Comparison of ENCODE assay signal across 15 cellular contexts in the genomic region with DNA sequence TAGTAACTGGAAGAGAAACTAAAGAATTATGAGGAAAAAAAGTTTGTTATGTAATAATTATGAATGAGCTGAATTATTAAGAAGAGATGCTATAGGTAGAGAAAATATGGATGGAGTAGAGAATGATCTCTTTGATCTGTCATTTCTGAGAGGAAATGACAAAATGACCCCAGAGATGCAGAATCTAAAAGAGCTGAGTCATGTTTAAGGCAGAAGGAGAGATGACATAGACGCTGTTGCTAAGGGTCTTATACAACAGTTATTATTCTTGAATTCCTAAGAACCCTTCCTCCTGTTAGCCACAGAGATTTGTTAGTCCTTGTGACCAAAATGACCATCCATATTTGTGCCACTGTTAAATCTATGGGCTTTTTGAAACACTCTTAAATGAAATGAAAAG. TPM values are rescaled to one million over a fixed set of nuclear protein-coding genes. Genes with fewer than 3 reads are reported as not detected.
A peak's percentile ranks its signal among the peaks of the same experiment; 100 is the strongest.
DNase-seq lines count a peak whose midpoint lies in the region; FAIRE-seq and TF ChIP-seq lines count a peak whose summit lies in the region.
"Had no signal": no experiment of that assay in that cellular context is flagged by ENCODE, and none has a peak within 500 bp of the region (broad histone marks: within the 10 kb centered on the region; RNA-seq: fewer than 3 reads in every experiment).

No MANE protein-coding gene starts in this region.

- TF ChIP-seq RAD21 in H1 (IDR thresholded peaks at IDR 0.05 in 1 of 2, conservative IDR thresholded peaks at IDR 0.05 in 1 of 2; ENCODE audit: low read depth in 2 of 2, low read length in 2 of 2) = no peak

- H3K36me3 ChIP-seq in H1 (ENCODE audit: control insufficient read depth in 2 of 4, insufficient read depth in 4 of 4, low read length in 3 of 4) = no peaks in the 10 kb centered on the region

- TF ChIP-seq CTCF in NB4 (IDR thresholded peaks at IDR 0.05; ENCODE audit: low read depth, low read length) (no peak), H1 (IDR thresholded peaks at IDR 0.05; ENCODE audit: control extremely low read depth in 1 of 3, insufficient read depth in 1 of 3, low read depth in 1 of 3, low read length in 3 of 3) (no peak), neural crest cell (conservative IDR thresholded peaks at IDR 0.05) (no peak)

- H3K27ac Mint-ChIP-seq in neural crest cell (ENCODE audit: unreplicated experiment) = peak overlapping the region; percentile 53
- H3K27ac Mint-ChIP-seq in T-helper 2 cell treated with Interferon-gamma antibody and Interleukin-4, amounts not matched to agents 5 μg/mL and 100 μg/mL, for 36 hours = no peak overlapping the region
- H3K27ac Mint-ChIP-seq: CD14-positive monocyte; CD8-positive, alpha-beta T cell; HFFc6; IgD-negative memory B cell had no signal

- no peak overlapping the region for H2BK15ac ChIP-seq in H1 (ENCODE audit: low read length)

- peaks cover 0 to 12% (median 4%) of the 10 kb centered on the region in 4 experiments; a peak in 4 of 7 replicates for H3K4me1 ChIP-seq in H1 (replicated peaks in 1 of 4; ENCODE audit: control insufficient read depth in 3 of 4, insufficient read depth in 4 of 4, low read length in 3 of 4)

- no peak overlapping the region for H3K27ac ChIP-seq in H1 (ENCODE audit: low read depth, low read length)
- H3K27ac ChIP-seq: HL-60 had no signal

- H3K4me1 Mint-ChIP-seq in neural crest cell = no peaks in the 10 kb centered on the region
- no peaks in the 10 kb centered on the region for H3K4me1 Mint-ChIP-seq in T-helper 2 cell treated with Interferon-gamma antibody and Interleukin-4, amounts not matched to agents 5 μg/mL and 100 μg/mL, for 36 hours (ENCODE audit: low read depth)
- H3K4me1 Mint-ChIP-seq: CD14-positive monocyte, IgD-negative memory B cell had no signal

- no peak for TF ChIP-seq EP300 in H1 (IDR thresholded peaks at IDR 0.05; ENCODE audit: borderline replicate concordance in 1 of 2, low read depth in 2 of 2, low read length in 2 of 2)

- no peak overlapping the region for H3K4me2 ChIP-seq in H1 (ENCODE audit: insufficient read depth in 1 of 2, low read depth in 2 of 2, low read length in 2 of 2)

- no peak overlapping the region for H2BK5ac ChIP-seq in H1 (ENCODE audit: low read depth, low read length)

- H3K9ac ChIP-seq in H1 (replicated peaks in 1 of 4; ENCODE audit: extremely low read depth in 1 of 4, low read depth in 3 of 4, low read length in 3 of 4) = no peak overlapping the region

- H4K8ac ChIP-seq in H1 (ENCODE audit: extremely low read depth, insufficient read depth, low read length) = no peak overlapping the region

- no peaks in the 10 kb centered on the region for H3K23me2 ChIP-seq in H1 (ENCODE audit: low read depth, low read length)

- 95% methylated on average over 1 of the region's 1 CpG; no CpG with 5 or more reads in 1 of the 2 experiments for WGBS in H1 (ENCODE audit: extremely low coverage in 1 of 2, insufficient coverage in 1 of 2, insufficient read length in 1 of 2, insufficient replicate concordance in 2 of 2, low coverage in 1 of 2, low lambda C conversion rate in 2 of 2, missing lambda C conversion rate in 1 of 2), 2 experiments

- H3K79me2 ChIP-seq in H1 (ENCODE audit: control insufficient read depth in 1 of 2, insufficient read depth in 2 of 2, low read length in 2 of 2) = no peaks in the 10 kb centered on the region

- H2AFZ ChIP-seq in H1 (ENCODE audit: low read length) = no peak overlapping the region

- TF ChIP-seq POLR2A in NB4 (IDR thresholded peaks at IDR 0.05; ENCODE audit: extremely low read depth, insufficient read length) (no peak), H1 (IDR thresholded peaks at IDR 0.05; ENCODE audit: control extremely low read depth in 1 of 2, low read depth in 2 of 2, low read length in 2 of 2) (no peak)

- H3K9me3 Mint-ChIP-seq in neural crest cell = no peaks in the 10 kb centered on the region
- H3K9me3 Mint-ChIP-seq in T-helper 2 cell treated with Interferon-gamma antibody and Interleukin-4, amounts not matched to agents 5 μg/mL and 100 μg/mL, for 36 hours = no peaks in the 10 kb centered on the region
- H3K9me3 Mint-ChIP-seq: CD14-positive monocyte; CD8-positive, alpha-beta T cell; HFFc6; IgD-negative memory B cell had no signal

- H4K91ac ChIP-seq in H1 (replicated peaks; ENCODE audit: insufficient read length, low read length) = no peak overlapping the region

- no peak overlapping the region for H3K4me3 ChIP-seq in NB4 (ENCODE audit: low read depth, low read length)
- H3K4me3 ChIP-seq in H1 (ENCODE audit: extremely low read depth in 1 of 4, insufficient read depth in 2 of 4, low read depth in 3 of 4, low read length in 4 of 4) = no peak overlapping the region

- no peak overlapping the region for H2BK120ac ChIP-seq in H1 (replicated peaks; ENCODE audit: low read depth, low read length)

- no peak overlapping the region for H4K5ac ChIP-seq in H1 (ENCODE audit: insufficient read length, low read depth, low read length)

- H3K27me3 ChIP-seq in H1 (replicated peaks in 1 of 4; ENCODE audit: control insufficient read depth in 3 of 4, extremely low read depth in 1 of 4, insufficient read depth in 3 of 4, low read length in 3 of 4) = no peaks in the 10 kb centered on the region

- H3K23ac ChIP-seq in H1 (ENCODE audit: insufficient read length) = no peak overlapping the region

- DNase-seq in HT1080 (ENCODE audit: low read depth) = peak; percentile 42
- peak; percentile 4 for DNase-seq in NB4 (ENCODE audit: low read depth)
- DNase-seq in H1 (ENCODE audit: low read depth in 1 of 2, low spot score in 2 of 2) = no peak
- no peak for DNase-seq in neural crest cell (ENCODE audit: low read depth, low spot score)
- DNase-seq in nucleus accumbens (lab: John Stamatoyannopoulos, UW) = no peak
- no peak for DNase-seq in NCI-H2107 (lab: John Stamatoyannopoulos, UW)
- DNase-seq in T-helper 2 cell treated with Interferon-gamma antibody and Interleukin-4, amounts not matched to agents 5 μg/mL and 100 μg/mL, for 36 hours (ENCODE audit: low spot score) = no peak
- DNase-seq: CD8-positive, alpha-beta T cell; COR-L47; HCEC 1CT; HFFc6 had no signal

- H2AK5ac ChIP-seq in H1 (ENCODE audit: low read depth, low read length) = no peak overlapping the region

- H3K18ac ChIP-seq in H1 (ENCODE audit: extremely low read depth, low read length) = no peak overlapping the region

- H3K36me3 Mint-ChIP-seq in neural crest cell (ENCODE audit: low read depth) = no peaks in the 10 kb centered on the region
- H3K36me3 Mint-ChIP-seq in T-helper 2 cell treated with Interferon-gamma antibody and Interleukin-4, amounts not matched to agents 5 μg/mL and 100 μg/mL, for 36 hours (ENCODE audit: low read depth) = no peaks in the 10 kb centered on the region
- H3K36me3 Mint-ChIP-seq: CD14-positive monocyte; CD8-positive, alpha-beta T cell; IgD-negative memory B cell had no signal

- no peak overlapping the region for H2BK12ac ChIP-seq in H1 (ENCODE audit: low read depth, low read length)

- no peak overlapping the region for H3K4me3 Mint-ChIP-seq in neural crest cell
- H3K4me3 Mint-ChIP-seq in T-helper 2 cell treated with Interferon-gamma antibody and Interleukin-4, amounts not matched to agents 5 μg/mL and 100 μg/mL, for 36 hours = no peak overlapping the region
- H3K4me3 Mint-ChIP-seq: CD14-positive monocyte; CD8-positive, alpha-beta T cell; HFFc6; IgD-negative memory B cell had no signal

- H3K4ac ChIP-seq in H1 (replicated peaks; ENCODE audit: insufficient read length, low read depth, low read length) = no peak overlapping the region

- H4K20me1 ChIP-seq in H1 (replicated peaks in 1 of 2; ENCODE audit: control insufficient read depth in 1 of 2, insufficient read depth in 2 of 2, low read length in 2 of 2) = no peaks in the 10 kb centered on the region

- no peaks in the 10 kb centered on the region for H3K79me1 ChIP-seq in H1 (ENCODE audit: low read depth, low read length)

- POLR2A ChIA-PET in H1 (lab: Charles Lee; ENCODE audit: partially characterized antibody) = no interaction called here

- no peak overlapping the region for H3K56ac ChIP-seq in H1 (replicated peaks; ENCODE audit: insufficient read length, low read depth, low read length)

- H3K14ac ChIP-seq in H1 (ENCODE audit: insufficient read length) = no peak overlapping the region

- no peaks in the 10 kb centered on the region for H3K9me3 ChIP-seq in H1 (ENCODE audit: insufficient read depth in 2 of 2, low read depth in 1 of 2, low read length in 1 of 2)

- no peaks in the 10 kb centered on the region for H3K27me3 Mint-ChIP-seq in neural crest cell (ENCODE audit: low read depth)
- no peaks in the 10 kb centered on the region for H3K27me3 Mint-ChIP-seq in T-helper 2 cell treated with Interferon-gamma antibody and Interleukin-4, amounts not matched to agents 5 μg/mL and 100 μg/mL, for 36 hours (ENCODE audit: low read depth)
- H3K27me3 Mint-ChIP-seq: IgD-negative memory B cell had no signal

- no peak for FAIRE-seq in H1 (lab: Jason Lieb, UNC)

- CTCF ChIA-PET in H1 (lab: Charles Lee; ENCODE audit: partially characterized antibody) = no interaction called here

- no peak overlapping the region for H2BK20ac ChIP-seq in H1 (ENCODE audit: low read length)

TF ChIP-seq in H1, 55 proteins besides CTCF, POLR2A, EP300 and RAD21 (continues in another document):
- TF ChIP-seq EGR1 (IDR thresholded peaks at IDR 0.05; ENCODE audit: borderline replicate concordance, low read depth, low read length) (no peak), MAFK (IDR thresholded peaks at IDR 0.05; ENCODE audit: low read depth, low read length) (peak; percentile 62), USF2 (IDR thresholded peaks at IDR 0.05; ENCODE audit: low read length) (no peak)

RNA-seq across cellular contexts. Expression of gene FREM2, which starts 58.3 kb away (rescaled TPM):
- 0.07 and 0.08 TPM in 2 replicates for total RNA-seq in HT1080 (2014; rRNA removed; shearing (Covaris generic))
- 0.05 and 0.06 TPM in 2 replicates for polyA plus RNA-seq in HT1080 (2015; cell fraction: cytosol; rRNA removed)
- polyA plus RNA-seq in HT1080 (2015; cell fraction: nucleus; rRNA removed) = 0.59 and 0.62 TPM in 2 replicates
- total RNA-seq in H1 (2021; fragmentation: NEBNext Ultra II Directional; extraction: Animal tissue kit (Norgen Biotek cat#: 25700)) = 22.2 and 22.8 TPM in 2 replicates
- polyA plus RNA-seq in H1 (2011; rRNA removed) = 10.8 and 11.6 TPM in 2 replicates
- 14.1 TPM for polyA plus RNA-seq in H1 (2011; cell fraction: cytosol; rRNA removed)
- polyA plus RNA-seq in H1 (2011; cell fraction: nucleus; rRNA removed) = 28.0 TPM
- polyA plus RNA-seq in H1 (2012, experiment 1 of 2) = 10.4 to 19.4 TPM (median 13.5 TPM) in 4 replicates
- polyA plus RNA-seq in H1 (2012, experiment 2 of 2) = 0.87 TPM
- polyA plus RNA-seq in H1 (2013, experiment 1 of 2) = 23.3 TPM
- polyA plus RNA-seq in H1 (2013, experiment 2 of 2) = 14.7 TPM
- polyA minus RNA-seq in H1 (2011; rRNA and poly(A)+ RNA removed) = 71.1 and 139 TPM in 2 replicates
- 32.7 TPM for polyA minus RNA-seq in H1 (2011; cell fraction: cytosol; rRNA and poly(A)+ RNA removed)
- 95.0 TPM for polyA minus RNA-seq in H1 (2011; cell fraction: nucleus; rRNA and poly(A)+ RNA removed)
- 16.5 and 17.9 TPM in 2 replicates for total RNA-seq in neural crest cell
- total RNA-seq: CD8-positive, alpha-beta T cell; HFFc6 had no signal
- polyA plus RNA-seq: BJ, CD14-positive monocyte, IgD-negative memory B cell had no signal

Comparison
In these comparisons a context has a peak if more than half of its experiments do, and no peak if none do; other contexts are left out.
1. DNase-seq: peak in HT1080 (single experiment) and NB4 (single experiment); none in H1 (0 of 2), neural crest cell (single experiment), nucleus accumbens (0 of 56), NCI-H2107 (single experiment) and T-helper 2 cell treated with Interferon-gamma antibody and Interleukin-4, amounts not matched to agents 5 μg/mL and 100 μg/mL, for 36 hours (single experiment).
2. RNA of gene FREM2, which starts 58.3 kb away (total RNA-seq): 22.2 to 22.8 TPM in H1 and 16.5 to 17.9 TPM in neural crest cell; 0.07 to 0.08 TPM in HT1080; every median in the first group is over 10 times any median in the second.